ENCODE assay signal across 8 cellular contexts in genomic region chr2:74548919-74549684, GRCh38. TPM values are rescaled to one million over a fixed set of nuclear protein-coding genes. Genes with fewer than 3 reads are reported as not detected.
DNase-seq lines count a peak whose midpoint lies in the region; ATAC-seq, FAIRE-seq and TF ChIP-seq lines count a peak whose summit lies in the region.

No MANE protein-coding gene starts in this region.

- H3K27me3 ChIP-seq in K562 (ENCODE audit: control insufficient read depth in 2 of 2, insufficient read depth in 2 of 2, low read length in 2 of 2) = no peaks in the 10 kb centered on the region

- BruUV-seq in K562 (replicated peaks; lab: Mats Ljungman, UMichigan) (TSS peak; percentile 80), OCI-LY7 (replicated peaks; lab: Mats Ljungman, UMichigan) (no TSS peak)

- peak; percentile 94 for ATAC-seq in K562

- peak overlapping the region; percentile 65 to 93 for H3K9ac ChIP-seq in K562 (ENCODE audit: insufficient read depth in 1 of 2, low read depth in 2 of 2, low read length in 2 of 2)

- H3K4me3 ChIP-seq in K562 (peak overlapping the region; percentile 46), OCI-LY7 (ENCODE audit: low read depth, low read length, poor library complexity, severe bottlenecking) (no peak overlapping the region)

- peak; percentile 69; the same call in 1 of the 2 replicates for TF ChIP-seq POLR2A in K562 (conservative IDR thresholded peaks at IDR 0.05)

- POLR2A ChIA-PET in K562 (lab: Yijun Ruan, JAX) = interaction anchor here (1.2 kb wide), 1 partner anchor 18 kb away, joined by 3 read pairs; no protein-coding TSS in a partner anchor
- POLR2A ChIA-PET in OCI-LY7 (lab: Charles Lee) = no interaction called here

- H3K9me3 ChIP-seq in K562 (replicated peaks; ENCODE audit: control insufficient read depth, insufficient read depth, low read depth, low read length) (no peaks in the 10 kb centered on the region), OCI-LY7 (ENCODE audit: low read length) (no peaks in the 10 kb centered on the region)

- H3K4me2 ChIP-seq in K562 (ENCODE audit: insufficient read depth, low read length) (peak overlapping the region; percentile 77), OCI-LY7 (ENCODE audit: low read length) (no peak overlapping the region)

- FAIRE-seq in K562 (lab: Jason Lieb, UNC) = peak; percentile 49

- no peak for TF ChIP-seq RAD21 in K562 (CRISPR knock-in tag; conservative IDR thresholded peaks at IDR 0.05 in 1 of 2, IDR thresholded peaks at IDR 0.05 in 1 of 2)

- H3K79me2 ChIP-seq in K562 (ENCODE audit: control insufficient read depth, insufficient read depth, low read length) (peaks cover 1% of the 10 kb centered on the region; the same call in 1 of the 3 replicates), OCI-LY7 (ENCODE audit: insufficient read depth, low read depth, low read length) (no peaks in the 10 kb centered on the region)

- H4K20me1 ChIP-seq in K562 (replicated peaks; ENCODE audit: control insufficient read depth, insufficient read depth, low read length) = no peaks in the 10 kb centered on the region
- no peaks in the 10 kb centered on the region for H4K20me1 ChIP-seq in OCI-LY7 (ENCODE audit: insufficient read depth, low read length)

- H3K9me2 ChIP-seq in OCI-LY7 (ENCODE audit: insufficient read depth, low read length) = no peaks in the 10 kb centered on the region

- peak; percentile 2; the same call in 1 of the 2 replicates for TF ChIP-seq EP300 in K562 (IDR thresholded peaks at IDR 0.05; ENCODE audit: low read length)

- CTCF ChIA-PET in K562 (lab: Yijun Ruan, JAX; ENCODE audit: low intra/inter-chr PET ratio) (no interaction called here), OCI-LY7 (lab: Charles Lee; ENCODE audit: unreplicated experiment) (no interaction called here)

- H3K4me1 ChIP-seq in K562 (replicated peaks in 1 of 2; ENCODE audit: control insufficient read depth in 2 of 2, insufficient read depth in 2 of 2, low read length in 2 of 2) = peaks cover 26 to 47% of the 10 kb centered on the region in 2 experiments
- H3K4me1 ChIP-seq in OCI-LY7 (ENCODE audit: insufficient read depth, low read length, poor library complexity, severe bottlenecking) = peaks cover 7% of the 10 kb centered on the region

- DNase-seq in Caki2 (ENCODE audit: low read depth) = peak; percentile 71
- DNase-seq in GM20000 (ENCODE audit: low spot score) = peak; percentile 88
- DNase-seq in NCI-H69 (lab: John Stamatoyannopoulos, UW) = peak; percentile 44
- DNase-seq in K562 (ENCODE audit: extremely low read depth in 1 of 4, low spot score in 3 of 4) = peak; percentile 84 to 91 (median 89)
- peak; percentile 50 for DNase-seq in iris pigment epithelial cell (ENCODE audit: low read depth)
- peak; percentile 57 for DNase-seq in stimulated activated CD8-positive, alpha-beta memory T cell treated with anti-CD3 and anti-CD28 coated beads, Interleukin-4, amount 100 ng/mL, for 48 hours
- DNase-seq in OCI-LY7 (ENCODE audit: low spot score) = no peak
- DNase-seq in NCI-H1436 (lab: John Stamatoyannopoulos, UW) = no peak

- H2AFZ ChIP-seq in K562 (ENCODE audit: low read depth, low read length) = peak overlapping the region; percentile 81
- no peak overlapping the region for H2AFZ ChIP-seq in OCI-LY7 (ENCODE audit: low read length)

- H3K36me3 ChIP-seq in K562 (ENCODE audit: control insufficient read depth, insufficient read depth, low read length) = no peaks in the 10 kb centered on the region
- no peaks in the 10 kb centered on the region for H3K36me3 ChIP-seq in OCI-LY7 (ENCODE audit: insufficient read depth, low read length)

- 27% methylated on average over 53 of the region's 72 CpGs for WGBS in K562 (ENCODE audit: insufficient coverage, low coverage, missing lambda C conversion rate)

- no peaks in the 10 kb centered on the region for H3K9me1 ChIP-seq in K562 (ENCODE audit: control insufficient read depth, insufficient read depth, low read length)

- intact Hi-C loops in K562 (cut with micrococcal nuclease) (no loop called here), OCI-LY7 (cut with micrococcal nuclease; ENCODE audit: unreplicated experiment) (loop anchor here (5.0 kb wide), 1 partner anchor 38 kb away; no protein-coding TSS in a partner anchor)

- TF ChIP-seq CTCF in GM20000 (IDR thresholded peaks at IDR 0.05; ENCODE audit: extremely low read depth, missing control alignments) (no peak), K562 (IDR thresholded peaks at IDR 0.05 in 2 of 3, conservative IDR thresholded peaks at IDR 0.05 in 1 of 3; ENCODE audit: insufficient read depth in 2 of 3, low read depth in 1 of 3, low read length in 3 of 3) (peak in 1 of 3 experiments; percentile 2; a peak in 1 of 6 replicates), OCI-LY7 (conservative IDR thresholded peaks at IDR 0.05; ENCODE audit: low read length) (no peak)

- H3K27ac ChIP-seq in K562 (ENCODE audit: extremely low read depth, low read depth, low read length) (peak overlapping the region; percentile 63), OCI-LY7 (ENCODE audit: low read depth, low read length, poor library complexity, severe bottlenecking) (no peak overlapping the region)

- in situ Hi-C loops in Caki2 (cut with HindIII; ENCODE audit: low pct_unique_long_range_greater_than_20kb, low sequenced_read_pairs) = no loop called here
- in situ Hi-C loops in K562 (cut with MboI) = no loop called here

RNA-seq across cellular contexts. Expression of gene LOXL3, which starts 4.6 kb away (rescaled TPM):
- 0.81 and 2.2 TPM in 2 replicates for total RNA-seq in Caki2 (2014; rRNA removed; shearing (Covaris generic); ENCODE audit: low replicate concordance)
- 2.6 and 3.8 TPM in 2 replicates for total RNA-seq in K562 (2011; cell fraction: chromatin; rRNA removed; ENCODE audit: low replicate concordance)
- total RNA-seq in K562 (2011; cell fraction: nucleolus; rRNA removed) = 2.0 and 2.2 TPM in 2 replicates
- total RNA-seq in K562 (2011; cell fraction: nucleoplasm; rRNA removed) = 2.1 and 2.9 TPM in 2 replicates
- total RNA-seq in K562 (2014; rRNA removed) (0.29 and 0.64 TPM in 2 replicates), K562 (2014; rRNA removed; fragmentation: Illumina TruSeq; extraction: Trizol) (0.25 and 0.26 TPM in 2 replicates), K562 (2015; rRNA removed; fragmentation: Illumina TruSeq; extraction: Trizol) (0.22 and 0.23 TPM in 2 replicates), K562 (2021) (0.58 and 0.76 TPM in 2 replicates), OCI-LY7 (2022) (0.21 and 0.79 TPM in 2 replicates)
- polyA plus RNA-seq in K562 (2011; rRNA removed) (0.99 and 1.1 TPM in 2 replicates), K562 (2014; fragmentation: Illumina TruSeq; extraction: Trizol) (0.31 and 0.48 TPM in 2 replicates), K562 (2014; fragmentation: Nextera tagmentation; extraction: Ambion mirVana) (under 1 TPM; 0.24 to 0.30 TPM), K562 (2014; rRNA removed) (0.50 and 1.1 TPM in 2 replicates)
- 0.87 and 1.1 TPM in 2 replicates for polyA plus RNA-seq in K562 (2011; cell fraction: cytosol; rRNA removed)
- polyA plus RNA-seq in K562 (2011; cell fraction: nucleus; rRNA removed) = 3.1 and 5.8 TPM in 2 replicates
- 0.59 and 1.7 TPM in 2 replicates for polyA plus RNA-seq in K562 (2012)
- polyA minus RNA-seq in K562 (2011; rRNA and poly(A)+ RNA removed) = 0.53 and 0.66 TPM in 2 replicates
- polyA minus RNA-seq in K562 (2011; cell fraction: cytosol; rRNA and poly(A)+ RNA removed) = 1.0 TPM in 1 of 2 replicates, not detected in the other
- 1.1 and 1.8 TPM in 2 replicates for polyA minus RNA-seq in K562 (2011; cell fraction: nucleus; rRNA and poly(A)+ RNA removed)
- total RNA-seq in OCI-LY7 (2014; rRNA removed; shearing (Covaris generic)) = 0.72 and 0.98 TPM in 2 replicates

RNA-seq across cellular contexts. Expression of gene DOK1, which starts 5.4 kb away (rescaled TPM):
- 19.7 and 21.9 TPM in 2 replicates for total RNA-seq in Caki2 (2014; rRNA removed; shearing (Covaris generic); ENCODE audit: low replicate concordance)
- total RNA-seq in K562 (2011; cell fraction: chromatin; rRNA removed; ENCODE audit: low replicate concordance) = 7.7 and 24.2 TPM in 2 replicates
- 33.4 and 35.7 TPM in 2 replicates for total RNA-seq in K562 (2011; cell fraction: nucleolus; rRNA removed)
- 13.4 and 16.5 TPM in 2 replicates for total RNA-seq in K562 (2011; cell fraction: nucleoplasm; rRNA removed)
- total RNA-seq in K562 (2014; rRNA removed) (36.4 and 44.5 TPM in 2 replicates), K562 (2014; rRNA removed; fragmentation: Illumina TruSeq; extraction: Trizol) (5.2 and 7.6 TPM in 2 replicates), K562 (2015; rRNA removed; fragmentation: Illumina TruSeq; extraction: Trizol) (16.6 and 16.7 TPM in 2 replicates), K562 (2021) (25.8 and 29.6 TPM in 2 replicates), OCI-LY7 (2022) (9.5 and 9.7 TPM in 2 replicates)
- polyA plus RNA-seq in K562 (2011; rRNA removed) (11.3 and 12.0 TPM in 2 replicates), K562 (2014; fragmentation: Illumina TruSeq; extraction: Trizol) (16.1 and 24.2 TPM in 2 replicates), K562 (2014; fragmentation: Nextera tagmentation; extraction: Ambion mirVana) (under 1 TPM; 0.59 to 0.99 TPM), K562 (2014; rRNA removed) (27.7 and 33.0 TPM in 2 replicates)
- polyA plus RNA-seq in K562 (2011; cell fraction: cytosol; rRNA removed) = 11.0 and 31.7 TPM in 2 replicates
- polyA plus RNA-seq in K562 (2011; cell fraction: nucleus; rRNA removed) = 23.6 and 47.8 TPM in 2 replicates
- 26.9 and 34.5 TPM in 2 replicates for polyA plus RNA-seq in K562 (2012)
- 7.6 and 10.6 TPM in 2 replicates for polyA minus RNA-seq in K562 (2011; rRNA and poly(A)+ RNA removed)
- 14.9 and 16.0 TPM in 2 replicates for polyA minus RNA-seq in K562 (2011; cell fraction: cytosol; rRNA and poly(A)+ RNA removed)
- 20.7 and 21.3 TPM in 2 replicates for polyA minus RNA-seq in K562 (2011; cell fraction: nucleus; rRNA and poly(A)+ RNA removed)
- total RNA-seq in OCI-LY7 (2014; rRNA removed; shearing (Covaris generic)) = 13.4 and 19.3 TPM in 2 replicates

RNA-seq across cellular contexts. Expression of gene HTRA2, which starts 19.4 kb away (rescaled TPM):
- total RNA-seq in Caki2 (2014; rRNA removed; shearing (Covaris generic); ENCODE audit: low replicate concordance) = 60.3 and 84.7 TPM in 2 replicates
- total RNA-seq in K562 (2011; cell fraction: chromatin; rRNA removed; ENCODE audit: low replicate concordance) = 76.3 and 135 TPM in 2 replicates
- 116 and 121 TPM in 2 replicates for total RNA-seq in K562 (2011; cell fraction: nucleolus; rRNA removed)
- 69.5 and 82.8 TPM in 2 replicates for total RNA-seq in K562 (2011; cell fraction: nucleoplasm; rRNA removed)
- total RNA-seq in K562 (2014; rRNA removed) (68.0 and 76.5 TPM in 2 replicates), K562 (2014; rRNA removed; fragmentation: Illumina TruSeq; extraction: Trizol) (48.3 and 54.2 TPM in 2 replicates), K562 (2015; rRNA removed; fragmentation: Illumina TruSeq; extraction: Trizol) (56.7 and 60.5 TPM in 2 replicates), K562 (2021) (66.5 and 72.0 TPM in 2 replicates), OCI-LY7 (2022) (50.7 and 59.4 TPM in 2 replicates)
- polyA plus RNA-seq in K562 (2011; rRNA removed) (45.9 and 59.8 TPM in 2 replicates), K562 (2014; fragmentation: Illumina TruSeq; extraction: Trizol) (60.7 and 75.7 TPM in 2 replicates), K562 (2014; fragmentation: Nextera tagmentation; extraction: Ambion mirVana) (10 to 100 TPM; 66.7 to 71.2 TPM), K562 (2014; rRNA removed) (65.8 and 78.9 TPM in 2 replicates)
- polyA plus RNA-seq in K562 (2011; cell fraction: cytosol; rRNA removed) = 65.6 and 128 TPM in 2 replicates
- 86.3 and 133 TPM in 2 replicates for polyA plus RNA-seq in K562 (2011; cell fraction: nucleus; rRNA removed)
- 62.5 and 70.9 TPM in 2 replicates for polyA plus RNA-seq in K562 (2012)
- 29.0 and 45.8 TPM in 2 replicates for polyA minus RNA-seq in K562 (2011; rRNA and poly(A)+ RNA removed)
- 22.2 and 38.4 TPM in 2 replicates for polyA minus RNA-seq in K562 (2011; cell fraction: cytosol; rRNA and poly(A)+ RNA removed)
- polyA minus RNA-seq in K562 (2011; cell fraction: nucleus; rRNA and poly(A)+ RNA removed) = 58.6 and 61.0 TPM in 2 replicates
- 54.8 and 60.4 TPM in 2 replicates for total RNA-seq in OCI-LY7 (2014; rRNA removed; shearing (Covaris generic))

RNA-seq across cellular contexts. Expression of gene AUP1, which starts 19.6 kb away (rescaled TPM):
- total RNA-seq in Caki2 (2014; rRNA removed; shearing (Covaris generic); ENCODE audit: low replicate concordance) = 128 and 130 TPM in 2 replicates
- 396 and 984 TPM in 2 replicates for total RNA-seq in K562 (2011; cell fraction: chromatin; rRNA removed; ENCODE audit: low replicate concordance)
- 901 and 928 TPM in 2 replicates for total RNA-seq in K562 (2011; cell fraction: nucleolus; rRNA removed)
- total RNA-seq in K562 (2011; cell fraction: nucleoplasm; rRNA removed) = 568 and 636 TPM in 2 replicates
- total RNA-seq in K562 (2014; rRNA removed) = 183 and 192 TPM in 2 replicates
- 105 and 130 TPM in 2 replicates for total RNA-seq in K562 (2014; rRNA removed; fragmentation: Illumina TruSeq; extraction: Trizol)
- total RNA-seq in K562 (2015; rRNA removed; fragmentation: Illumina TruSeq; extraction: Trizol) = 165 and 173 TPM in 2 replicates
- total RNA-seq in K562 (2021) = 165 and 166 TPM in 2 replicates
- 118 and 196 TPM in 2 replicates for polyA plus RNA-seq in K562 (2011; rRNA removed)
- polyA plus RNA-seq in K562 (2011; cell fraction: cytosol; rRNA removed) = 159 and 372 TPM in 2 replicates
- 1,037 and 1,663 TPM in 2 replicates for polyA plus RNA-seq in K562 (2011; cell fraction: nucleus; rRNA removed)
- 131 and 205 TPM in 2 replicates for polyA plus RNA-seq in K562 (2012)
- 217 and 245 TPM in 2 replicates for polyA plus RNA-seq in K562 (2014; fragmentation: Illumina TruSeq; extraction: Trizol)
- 100 to 1,000 TPM in 1 of 2 experiments, 10 to 100 TPM in 1; 70.7 to 113 TPM for polyA plus RNA-seq in K562 (2014; fragmentation: Nextera tagmentation; extraction: Ambion mirVana)
- 245 and 268 TPM in 2 replicates for polyA plus RNA-seq in K562 (2014; rRNA removed)
- polyA minus RNA-seq in K562 (2011; rRNA and poly(A)+ RNA removed) = 48.7 and 121 TPM in 2 replicates
- 56.7 and 112 TPM in 2 replicates for polyA minus RNA-seq in K562 (2011; cell fraction: cytosol; rRNA and poly(A)+ RNA removed)
- 209 and 232 TPM in 2 replicates for polyA minus RNA-seq in K562 (2011; cell fraction: nucleus; rRNA and poly(A)+ RNA removed)
- 163 and 188 TPM in 2 replicates for total RNA-seq in OCI-LY7 (2014; rRNA removed; shearing (Covaris generic))
- total RNA-seq in OCI-LY7 (2022) = 121 and 122 TPM in 2 replicates

RNA-seq across cellular contexts. Expression of gene DQX1, which starts 23.1 kb away (rescaled TPM):
- total RNA-seq in Caki2 (2014; rRNA removed; shearing (Covaris generic); ENCODE audit: low replicate concordance) = not detected in 2 replicates
- total RNA-seq in K562 (2011; cell fraction: chromatin; rRNA removed; ENCODE audit: low replicate concordance) = 2.8 and 6.5 TPM in 2 replicates
- total RNA-seq in K562 (2011; cell fraction: nucleolus; rRNA removed) = 1.7 and 2.1 TPM in 2 replicates
- 1.7 and 2.0 TPM in 2 replicates for total RNA-seq in K562 (2011; cell fraction: nucleoplasm; rRNA removed)
- 0.73 TPM in 1 of 2 replicates, not detected in the other for total RNA-seq in K562 (2014; rRNA removed)
- total RNA-seq in K562 (2014; rRNA removed; fragmentation: Illumina TruSeq; extraction: Trizol) = 0.06 and 0.11 TPM in 2 replicates
- total RNA-seq in K562 (2015; rRNA removed; fragmentation: Illumina TruSeq; extraction: Trizol) = 0.30 and 0.33 TPM in 2 replicates
- total RNA-seq in K562 (2021) = 0.29 and 0.38 TPM in 2 replicates
- polyA plus RNA-seq in K562 (2011; rRNA removed) = 0.18 and 0.46 TPM in 2 replicates
- 0.03 and 0.24 TPM in 2 replicates for polyA plus RNA-seq in K562 (2011; cell fraction: cytosol; rRNA removed)
- polyA plus RNA-seq in K562 (2011; cell fraction: nucleus; rRNA removed) = 3.1 and 4.0 TPM in 2 replicates
- 0.18 and 0.25 TPM in 2 replicates for polyA plus RNA-seq in K562 (2012)
- 0.18 TPM in 2 replicates for polyA plus RNA-seq in K562 (2014; fragmentation: Illumina TruSeq; extraction: Trizol)
- under 1 TPM; 0.04 to 0.08 TPM for polyA plus RNA-seq in K562 (2014; fragmentation: Nextera tagmentation; extraction: Ambion mirVana)
- polyA plus RNA-seq in K562 (2014; rRNA removed) = 0.05 and 0.21 TPM in 2 replicates
- not detected in 2 replicates for polyA minus RNA-seq in K562 (2011; rRNA and poly(A)+ RNA removed)
- not detected in 2 replicates for polyA minus RNA-seq in K562 (2011; cell fraction: cytosol; rRNA and poly(A)+ RNA removed)
- 0.54 and 1.3 TPM in 2 replicates for polyA minus RNA-seq in K562 (2011; cell fraction: nucleus; rRNA and poly(A)+ RNA removed)
- total RNA-seq in OCI-LY7 (2014; rRNA removed; shearing (Covaris generic)) = 0.32 and 0.54 TPM in 2 replicates
- 0.76 and 1.8 TPM in 2 replicates for total RNA-seq in OCI-LY7 (2022)

Comparison
In these comparisons a context has a peak if more than half of its experiments do, and no peak if none do; other contexts are left out.
1. DNase-seq: peak in Caki2 (single experiment), GM20000 (single experiment), NCI-H69 (single experiment), K562 (4 of 4), iris pigment epithelial cell (single experiment) and stimulated activated CD8-positive, alpha-beta memory T cell treated with anti-CD3 and anti-CD28 coated beads, Interleukin-4, amount 100 ng/mL, for 48 hours (single experiment); none in OCI-LY7 (single experiment) and NCI-H1436 (single experiment).